8 cellular contexts compared by ENCODE assay signal in genomic region chr5:119452060-119452372, GRCh38. TPM values are rescaled to one million over a fixed set of nuclear protein-coding genes. Genes with fewer than 3 reads are reported as not detected.
DNase-seq lines count a peak whose midpoint lies in the region; ATAC-seq and TF ChIP-seq lines count a peak whose summit lies in the region.

No MANE protein-coding gene starts in this region.

- no peaks in the 10 kb centered on the region for H3K4me1 ChIP-seq in cardiac muscle cell (ENCODE audit: low read depth)
- H3K4me1 ChIP-seq in lung (ENCODE audit: control insufficient read depth in 2 of 2, insufficient read depth in 2 of 2, low read length in 2 of 2): peaks cover 2 to 4% of the 10 kb centered on the region in 2 donors

- ATAC-seq in lung (ENCODE audit: insufficient read depth, low FRiP score): no peak

- TF ChIP-seq CTCF in cardiac muscle cell (IDR thresholded peaks at IDR 0.05; ENCODE audit: low read depth, low read length) (no peak), astrocyte of the cerebellum (IDR thresholded peaks at IDR 0.05; ENCODE audit: low read depth, low read length, missing control alignments) (no peak), lung (IDR thresholded peaks at IDR 0.05; ENCODE audit: control extremely low read depth, extremely low read depth) (no peak), type B pancreatic cell (conservative IDR thresholded peaks at IDR 0.05) (no peak)

- no peaks in the 10 kb centered on the region for H3K9me3 ChIP-seq in cardiac muscle cell (ENCODE audit: low read depth)
- H3K9me3 ChIP-seq in lung (ENCODE audit: control insufficient read depth in 2 of 2, insufficient read depth in 1 of 2, low read length in 1 of 2): peaks cover 0 to 4% of the 10 kb centered on the region in 2 donors

- peaks cover 8% of the 10 kb centered on the region for H3K36me3 Mint-ChIP-seq in type B pancreatic cell

- 28 to 30% methylated on average over 6 of the region's 6 CpGs for WGBS in lung, 2 donors

- H3K27me3 Mint-ChIP-seq in type B pancreatic cell: no peaks in the 10 kb centered on the region

- peak overlapping the region; percentile 97 for H3K4me3 Mint-ChIP-seq in type B pancreatic cell

- H3K4me3 ChIP-seq in cardiac muscle cell: peak overlapping the region; percentile 76
- H3K4me3 ChIP-seq in astrocyte of the cerebellum (ENCODE audit: low read depth, low read length): peak overlapping the region; percentile 86
- H3K4me3 ChIP-seq in lung: peak overlapping the region; percentile 62

- peak overlapping the region; percentile 78 for H3K27ac ChIP-seq in cardiac muscle cell
- H3K27ac ChIP-seq in lung (ENCODE audit: low read depth in 1 of 2, low read length in 1 of 2): peak overlapping the region in 1 of 2 donors; percentile 98

- peaks cover 10% of the 10 kb centered on the region for H3K9me3 Mint-ChIP-seq in type B pancreatic cell

- H3K36me3 ChIP-seq in cardiac muscle cell (no peaks in the 10 kb centered on the region), lung (ENCODE audit: control insufficient read depth in 2 of 2, insufficient read depth in 2 of 2, low read length in 2 of 2) (peaks cover 0 to under 1% of the 10 kb centered on the region in 2 donors)

- peak overlapping the region; percentile 79 for H3K27ac Mint-ChIP-seq in type B pancreatic cell

- intact Hi-C loops in cardiac septum (cut with DNase I): loop anchor here (5.0 kb wide), 1 partner anchor 380 kb away; the partner anchor contains the start of gene DMXL1

- H3K4me1 Mint-ChIP-seq in type B pancreatic cell (ENCODE audit: unreplicated experiment): peaks cover 10% of the 10 kb centered on the region

- in situ Hi-C loops in astrocyte of the cerebellum (cut with HindIII; ENCODE audit: low sequenced_read_pairs): no loop called here

- H3K27me3 ChIP-seq in cardiac muscle cell: no peaks in the 10 kb centered on the region
- no peaks in the 10 kb centered on the region for H3K27me3 ChIP-seq in lung (ENCODE audit: control insufficient read depth, insufficient read depth)

- no peak for DNase-seq in cardiac muscle cell (ENCODE audit: low read depth in 1 of 2, low spot score in 1 of 2)
- DNase-seq in cardiac septum (ENCODE audit: low spot score): no peak
- no peak for DNase-seq in astrocyte of the cerebellum (ENCODE audit: low read depth)
- no peak for DNase-seq in lung (ENCODE audit: low spot score)
- no peak for DNase-seq in type B pancreatic cell (ENCODE audit: extremely low spot score, unreplicated experiment)
- no peak for DNase-seq in T1000 (lab: John Stamatoyannopoulos, UW)
- no peak for DNase-seq in DMS79 (lab: John Stamatoyannopoulos, UW)
- no peak for DNase-seq in cerebellar cortex (ENCODE audit: low spot score)

RNA-seq across cellular contexts. Expression of gene HSD17B4, which starts 0.3 kb away (rescaled TPM):
- total RNA-seq in cardiac muscle cell: 165 and 217 TPM in 2 replicates
- 154 and 183 TPM in 2 replicates for polyA plus RNA-seq in cardiac muscle cell
- 189 TPM for total RNA-seq in cardiac septum
- 100 to 1,000 TPM; 329 to 371 TPM for total RNA-seq in lung
- polyA plus RNA-seq in lung: 100 to 1,000 TPM; 348 to 367 TPM
- total RNA-seq in type B pancreatic cell (ENCODE audit: low replicate concordance): 184 and 204 TPM in 2 replicates
